1 cellular context compared by ENCODE assay signal in the genomic region with DNA sequence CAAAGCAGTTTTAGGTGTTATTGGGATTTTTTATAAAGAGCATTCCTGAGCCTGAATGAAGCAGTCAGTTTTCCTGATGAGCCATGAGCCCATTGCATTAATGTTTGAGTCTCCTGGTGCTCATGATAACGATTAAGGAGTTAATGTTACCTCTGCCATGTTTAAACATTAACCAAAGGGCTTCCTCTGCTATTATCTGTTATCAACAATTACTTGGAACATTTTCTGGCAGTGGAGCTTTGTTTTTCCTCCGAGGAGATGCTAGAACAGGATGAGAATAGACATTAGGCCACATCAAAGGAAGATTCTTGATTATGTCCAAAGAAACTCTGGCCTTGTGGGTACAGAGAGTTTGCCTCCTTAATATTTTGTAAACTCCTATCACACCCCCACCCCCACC.
TF ChIP-seq lines count a peak whose summit lies in the region.

No MANE protein-coding gene starts in this region.

TF ChIP-seq in HepG2, 621 proteins besides CTCF, POLR2A, EP300 and RAD21 (continued from another document):
- TF ChIP-seq, protein P1, sequence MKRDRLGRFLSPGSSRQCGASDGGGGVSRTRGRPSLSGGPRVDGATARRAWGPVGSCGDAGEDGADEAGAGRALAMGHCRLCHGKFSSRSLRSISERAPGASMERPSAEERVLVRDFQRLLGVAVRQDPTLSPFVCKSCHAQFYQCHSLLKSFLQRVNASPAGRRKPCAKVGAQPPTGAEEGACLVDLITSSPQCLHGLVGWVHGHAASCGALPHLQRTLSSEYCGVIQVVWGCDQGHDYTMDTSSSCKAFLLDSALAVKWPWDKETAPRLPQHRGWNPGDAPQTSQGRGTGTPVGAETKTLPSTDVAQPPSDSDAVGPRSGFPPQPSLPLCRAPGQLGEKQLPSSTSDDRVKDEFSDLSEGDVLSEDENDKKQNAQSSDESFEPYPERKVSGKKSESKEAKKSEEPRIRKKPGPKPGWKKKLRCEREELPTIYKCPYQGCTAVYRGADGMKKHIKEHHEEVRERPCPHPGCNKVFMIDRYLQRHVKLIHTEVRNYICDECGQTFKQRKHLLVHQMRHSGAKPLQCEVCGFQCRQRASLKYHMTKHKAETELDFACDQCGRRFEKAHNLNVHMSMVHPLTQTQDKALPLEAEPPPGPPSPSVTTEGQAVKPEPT (CRISPR knock-in tag; IDR thresholded peaks at IDR 0.05; ENCODE audit: low read depth), result no peak
- TF ChIP-seq KDM1A (CRISPR knock-in tag; IDR thresholded peaks at IDR 0.05) (0 out of 2 replicates have a peak, but pooled peaks have one; percentile 21), ZNF652 (CRISPR knock-in tag; IDR thresholded peaks at IDR 0.05; ENCODE audit: borderline replicate concordance, low read depth) (peak; percentile 94), PCBP2 (optimal IDR thresholded peaks at IDR 0.05; ENCODE audit: low read depth, low read length, poor library complexity, severe bottlenecking) (peak; percentile 76)
- TF ChIP-seq, protein P2, sequence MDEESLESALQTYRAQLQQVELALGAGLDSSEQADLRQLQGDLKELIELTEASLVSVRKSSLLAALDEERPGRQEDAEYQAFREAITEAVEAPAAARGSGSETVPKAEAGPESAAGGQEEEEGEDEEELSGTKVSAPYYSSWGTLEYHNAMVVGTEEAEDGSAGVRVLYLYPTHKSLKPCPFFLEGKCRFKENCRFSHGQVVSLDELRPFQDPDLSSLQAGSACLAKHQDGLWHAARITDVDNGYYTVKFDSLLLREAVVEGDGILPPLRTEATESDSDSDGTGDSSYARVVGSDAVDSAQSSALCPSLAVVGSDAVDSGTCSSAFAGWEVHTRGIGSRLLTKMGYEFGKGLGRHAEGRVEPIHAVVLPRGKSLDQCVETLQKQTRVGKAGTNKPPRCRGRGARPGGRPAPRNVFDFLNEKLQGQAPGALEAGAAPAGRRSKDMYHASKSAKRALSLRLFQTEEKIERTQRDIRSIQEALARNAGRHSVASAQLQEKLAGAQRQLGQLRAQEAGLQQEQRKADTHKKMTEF (CRISPR knock-in tag; IDR thresholded peaks at IDR 0.05), result no peak
- TF ChIP-seq, protein P3, sequence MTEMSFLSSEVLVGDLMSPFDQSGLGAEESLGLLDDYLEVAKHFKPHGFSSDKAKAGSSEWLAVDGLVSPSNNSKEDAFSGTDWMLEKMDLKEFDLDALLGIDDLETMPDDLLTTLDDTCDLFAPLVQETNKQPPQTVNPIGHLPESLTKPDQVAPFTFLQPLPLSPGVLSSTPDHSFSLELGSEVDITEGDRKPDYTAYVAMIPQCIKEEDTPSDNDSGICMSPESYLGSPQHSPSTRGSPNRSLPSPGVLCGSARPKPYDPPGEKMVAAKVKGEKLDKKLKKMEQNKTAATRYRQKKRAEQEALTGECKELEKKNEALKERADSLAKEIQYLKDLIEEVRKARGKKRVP (CRISPR knock-in tag; IDR thresholded peaks at IDR 0.05), result no peak
